Comparison of ENCODE assay signal across 21 cellular contexts in genomic region chrX:97844943-97845342, GRCh38.
A peak's percentile ranks its signal among the peaks of the same experiment; 100 is the strongest.
DNase-seq lines count a peak whose midpoint lies in the region; ATAC-seq and TF ChIP-seq lines count a peak whose summit lies in the region.
"Had no signal": no experiment of that assay in that cellular context is flagged by ENCODE, and none has a peak within 500 bp of the region (broad histone marks: within the 10 kb centered on the region; RNA-seq: fewer than 3 reads in every experiment).

No MANE protein-coding gene starts in this region.

- H3F3A ChIP-seq in SK-N-SH (replicated peaks; ENCODE audit: insufficient read depth): no peaks in the 10 kb centered on the region

- WGBS in SK-N-SH (ENCODE audit: low lambda C conversion rate): 60% methylated on average over 11 of the region's 16 CpGs

- no peak overlapping the region for H3K4me3 ChIP-seq in SK-N-SH (ENCODE audit: low read depth in 2 of 2, low read length in 1 of 2)
- H3K4me3 ChIP-seq: A549, BLaER1, GM12878 had no signal

- CTCF ChIA-PET in SK-N-SH (lab: Yijun Ruan, JAX): no interaction called here

- H3K27ac Mint-ChIP-seq in chondrocyte (ENCODE audit: unreplicated experiment): no peak overlapping the region
- H3K27ac Mint-ChIP-seq: H9 had no signal

- TF ChIP-seq RAD21 in SK-N-SH (IDR thresholded peaks at IDR 0.05; ENCODE audit: low read length): no peak

- no peaks in the 10 kb centered on the region for H3K4me1 ChIP-seq in SK-N-SH (ENCODE audit: control insufficient read depth in 1 of 2, insufficient read depth in 2 of 2, low read depth in 1 of 2, low read length in 1 of 2)
- H3K4me1 ChIP-seq: A549, BLaER1 had no signal

- H3K9ac ChIP-seq in SK-N-SH: no peak overlapping the region
- H3K9ac ChIP-seq: BLaER1 had no signal

- no peaks in the 10 kb centered on the region for H3K27me3 ChIP-seq in SK-N-SH (ENCODE audit: insufficient read depth)

- H2AFZ ChIP-seq in SK-N-SH (ENCODE audit: low read depth): no peak overlapping the region

- TF ChIP-seq CTCF in SK-N-SH (IDR thresholded peaks at IDR 0.05): no peak
- TF ChIP-seq CTCF in chondrocyte (IDR thresholded peaks at IDR 0.05): no peak

- DNase-seq in SK-N-SH (peak; percentile 1), chondrocyte (ENCODE audit: low spot score) (peak; percentile 68), posterior vena cava (ENCODE audit: low spot score) (peak; percentile 76), AG08395 (ENCODE audit: low spot score) (no peak)
- DNase-seq: CD4-positive, alpha-beta memory T cell; DMS153; DMS79; GF-D8; GOT3; H9; KBM-7 had no signal

- no peaks in the 10 kb centered on the region for H3K9me3 ChIP-seq in SK-N-SH
- H3K9me3 ChIP-seq: A549 had no signal

- H3K27ac ChIP-seq in SK-N-SH (ENCODE audit: low read depth in 2 of 2, low read length in 1 of 2): no peak overlapping the region
- H3K27ac ChIP-seq: 22Rv1, A549, BLaER1 had no signal

- POLR2A ChIA-PET in SK-N-SH (lab: Yijun Ruan, JAX): no interaction called here

- H3K4me1 Mint-ChIP-seq in chondrocyte (ENCODE audit: low read depth): no peaks in the 10 kb centered on the region
- H3K4me1 Mint-ChIP-seq: CD14-positive monocyte; CD4-positive, alpha-beta memory T cell; H9 had no signal

- no peaks in the 10 kb centered on the region for H3K27me3 Mint-ChIP-seq in chondrocyte (ENCODE audit: low read depth)
- H3K27me3 Mint-ChIP-seq: CD4-positive, alpha-beta memory T cell; IgD-negative memory B cell had no signal

- H3K36me3 Mint-ChIP-seq in chondrocyte (ENCODE audit: low read depth): peaks cover 2% of the 10 kb centered on the region
- H3K36me3 Mint-ChIP-seq: CD14-positive monocyte; CD4-positive, alpha-beta memory T cell; IgD-negative memory B cell had no signal

- TF ChIP-seq EP300 in SK-N-SH (IDR thresholded peaks at IDR 0.05; ENCODE audit: borderline replicate concordance in 1 of 2, low read depth in 1 of 2, low read length in 1 of 2): no peak

- no peak for ATAC-seq in SK-N-SH treated with all-trans-retinoic acid at 6 μM for 48 hours
- no peak for ATAC-seq in GM21447 (IDR thresholded peaks at IDR 0.05; ENCODE audit: unreplicated experiment)
- no peak for ATAC-seq in GM19397 (IDR thresholded peaks at IDR 0.05; ENCODE audit: unreplicated experiment)
- ATAC-seq: A549, GM12878, HepG2 had no signal

- intact Hi-C loops in posterior vena cava (cut with DNase I): no loop called here

- H4K20me1 ChIP-seq in SK-N-SH (ENCODE audit: insufficient read depth): no peaks in the 10 kb centered on the region
- H4K20me1 ChIP-seq: BLaER1 had no signal

- H3K9me2 ChIP-seq in SK-N-SH: no peaks in the 10 kb centered on the region

- no peak overlapping the region for H3K4me3 Mint-ChIP-seq in chondrocyte (ENCODE audit: unreplicated experiment)
- H3K4me3 Mint-ChIP-seq: CD14-positive monocyte; CD4-positive, alpha-beta memory T cell; H9; IgD-negative memory B cell had no signal

- peaks cover 38% of the 10 kb centered on the region for H3K9me3 Mint-ChIP-seq in chondrocyte (ENCODE audit: low read depth)

- no peaks in the 10 kb centered on the region for H3K79me2 ChIP-seq in SK-N-SH (ENCODE audit: insufficient read depth)

- no peak overlapping the region for H3K4me2 ChIP-seq in SK-N-SH
- H3K4me2 ChIP-seq: A549, BLaER1 had no signal

- H3K36me3 ChIP-seq in SK-N-SH (replicated peaks in 1 of 2; ENCODE audit: control insufficient read depth in 1 of 2, insufficient read depth in 2 of 2, low read length in 1 of 2): no peaks in the 10 kb centered on the region
- H3K36me3 ChIP-seq: BLaER1 had no signal

TF ChIP-seq in SK-N-SH, 30 proteins besides CTCF, POLR2A, EP300 and RAD21:
- TF ChIP-seq NRF1 (IDR thresholded peaks at IDR 0.05; ENCODE audit: low read depth, low read length) (no peak), TCF12 (IDR thresholded peaks at IDR 0.05) (no peak), USF2 (IDR thresholded peaks at IDR 0.05; ENCODE audit: borderline replicate concordance, low read depth, low read length) (no peak), FOSL2 (IDR thresholded peaks at IDR 0.05; ENCODE audit: borderline replicate concordance, low read depth) (no peak)

TF ChIP-seq in SK-N-SH treated with all-trans-retinoic acid at 6 μM for 48 hours, 23 proteins besides CTCF, POLR2A, EP300 and RAD21:
- TF ChIP-seq PPARA (CRISPR knock-in tag; IDR thresholded peaks at IDR 0.05; ENCODE audit: borderline replicate concordance): no peak
- no peak for TF ChIP-seq ISL1 (CRISPR knock-in tag; IDR thresholded peaks at IDR 0.05)
- no peak for TF ChIP-seq ZNF70 (CRISPR knock-in tag; IDR thresholded peaks at IDR 0.05)
- no peak for TF ChIP-seq ZC3H10 (CRISPR knock-in tag; IDR thresholded peaks at IDR 0.05)
- TF ChIP-seq, protein P1, sequence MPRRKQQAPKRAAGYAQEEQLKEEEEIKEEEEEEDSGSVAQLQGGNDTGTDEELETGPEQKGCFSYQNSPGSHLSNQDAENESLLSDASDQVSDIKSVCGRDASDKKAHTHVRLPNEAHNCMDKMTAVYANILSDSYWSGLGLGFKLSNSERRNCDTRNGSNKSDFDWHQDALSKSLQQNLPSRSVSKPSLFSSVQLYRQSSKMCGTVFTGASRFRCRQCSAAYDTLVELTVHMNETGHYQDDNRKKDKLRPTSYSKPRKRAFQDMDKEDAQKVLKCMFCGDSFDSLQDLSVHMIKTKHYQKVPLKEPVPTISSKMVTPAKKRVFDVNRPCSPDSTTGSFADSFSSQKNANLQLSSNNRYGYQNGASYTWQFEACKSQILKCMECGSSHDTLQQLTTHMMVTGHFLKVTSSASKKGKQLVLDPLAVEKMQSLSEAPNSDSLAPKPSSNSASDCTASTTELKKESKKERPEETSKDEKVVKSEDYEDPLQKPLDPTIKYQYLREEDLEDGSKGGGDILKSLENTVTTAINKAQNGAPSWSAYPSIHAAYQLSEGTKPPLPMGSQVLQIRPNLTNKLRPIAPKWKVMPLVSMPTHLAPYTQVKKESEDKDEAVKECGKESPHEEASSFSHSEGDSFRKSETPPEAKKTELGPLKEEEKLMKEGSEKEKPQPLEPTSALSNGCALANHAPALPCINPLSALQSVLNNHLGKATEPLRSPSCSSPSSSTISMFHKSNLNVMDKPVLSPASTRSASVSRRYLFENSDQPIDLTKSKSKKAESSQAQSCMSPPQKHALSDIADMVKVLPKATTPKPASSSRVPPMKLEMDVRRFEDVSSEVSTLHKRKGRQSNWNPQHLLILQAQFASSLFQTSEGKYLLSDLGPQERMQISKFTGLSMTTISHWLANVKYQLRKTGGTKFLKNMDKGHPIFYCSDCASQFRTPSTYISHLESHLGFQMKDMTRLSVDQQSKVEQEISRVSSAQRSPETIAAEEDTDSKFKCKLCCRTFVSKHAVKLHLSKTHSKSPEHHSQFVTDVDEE (CRISPR knock-in tag; IDR thresholded peaks at IDR 0.05): no peak
- no peak for TF ChIP-seq TCF4 (CRISPR knock-in tag; IDR thresholded peaks at IDR 0.05; ENCODE audit: borderline replicate concordance)
- TF ChIP-seq, protein P2, sequence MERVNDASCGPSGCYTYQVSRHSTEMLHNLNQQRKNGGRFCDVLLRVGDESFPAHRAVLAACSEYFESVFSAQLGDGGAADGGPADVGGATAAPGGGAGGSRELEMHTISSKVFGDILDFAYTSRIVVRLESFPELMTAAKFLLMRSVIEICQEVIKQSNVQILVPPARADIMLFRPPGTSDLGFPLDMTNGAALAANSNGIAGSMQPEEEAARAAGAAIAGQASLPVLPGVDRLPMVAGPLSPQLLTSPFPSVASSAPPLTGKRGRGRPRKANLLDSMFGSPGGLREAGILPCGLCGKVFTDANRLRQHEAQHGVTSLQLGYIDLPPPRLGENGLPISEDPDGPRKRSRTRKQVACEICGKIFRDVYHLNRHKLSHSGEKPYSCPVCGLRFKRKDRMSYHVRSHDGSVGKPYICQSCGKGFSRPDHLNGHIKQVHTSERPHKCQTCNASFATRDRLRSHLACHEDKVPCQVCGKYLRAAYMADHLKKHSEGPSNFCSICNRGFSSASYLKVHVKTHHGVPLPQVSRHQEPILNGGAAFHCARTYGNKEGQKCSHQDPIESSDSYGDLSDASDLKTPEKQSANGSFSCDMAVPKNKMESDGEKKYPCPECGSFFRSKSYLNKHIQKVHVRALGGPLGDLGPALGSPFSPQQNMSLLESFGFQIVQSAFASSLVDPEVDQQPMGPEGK (CRISPR knock-in tag; IDR thresholded peaks at IDR 0.05; ENCODE audit: borderline replicate concordance): no peak
- TF ChIP-seq CSDC2 (CRISPR knock-in tag; IDR thresholded peaks at IDR 0.05): no peak
- TF ChIP-seq ZFP3 (CRISPR knock-in tag; IDR thresholded peaks at IDR 0.05): no peak
- no peak for TF ChIP-seq CREB5 (CRISPR knock-in tag; IDR thresholded peaks at IDR 0.05; ENCODE audit: low read depth)
- TF ChIP-seq, protein P3, sequence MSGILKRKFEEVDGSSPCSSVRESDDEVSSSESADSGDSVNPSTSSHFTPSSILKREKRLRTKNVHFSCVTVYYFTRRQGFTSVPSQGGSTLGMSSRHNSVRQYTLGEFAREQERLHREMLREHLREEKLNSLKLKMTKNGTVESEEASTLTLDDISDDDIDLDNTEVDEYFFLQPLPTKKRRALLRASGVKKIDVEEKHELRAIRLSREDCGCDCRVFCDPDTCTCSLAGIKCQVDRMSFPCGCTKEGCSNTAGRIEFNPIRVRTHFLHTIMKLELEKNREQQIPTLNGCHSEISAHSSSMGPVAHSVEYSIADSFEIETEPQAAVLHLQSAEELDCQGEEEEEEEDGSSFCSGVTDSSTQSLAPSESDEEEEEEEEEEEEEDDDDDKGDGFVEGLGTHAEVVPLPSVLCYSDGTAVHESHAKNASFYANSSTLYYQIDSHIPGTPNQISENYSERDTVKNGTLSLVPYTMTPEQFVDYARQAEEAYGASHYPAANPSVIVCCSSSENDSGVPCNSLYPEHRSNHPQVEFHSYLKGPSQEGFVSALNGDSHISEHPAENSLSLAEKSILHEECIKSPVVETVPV (CRISPR knock-in tag; IDR thresholded peaks at IDR 0.05): no peak
TF ChIP-seq in SK-N-SH treated with all-trans-retinoic acid at 6 μM for 48 hours: peak in this region for 0.
